Comparison of ENCODE assay signal across 15 cellular contexts in the genomic region with DNA sequence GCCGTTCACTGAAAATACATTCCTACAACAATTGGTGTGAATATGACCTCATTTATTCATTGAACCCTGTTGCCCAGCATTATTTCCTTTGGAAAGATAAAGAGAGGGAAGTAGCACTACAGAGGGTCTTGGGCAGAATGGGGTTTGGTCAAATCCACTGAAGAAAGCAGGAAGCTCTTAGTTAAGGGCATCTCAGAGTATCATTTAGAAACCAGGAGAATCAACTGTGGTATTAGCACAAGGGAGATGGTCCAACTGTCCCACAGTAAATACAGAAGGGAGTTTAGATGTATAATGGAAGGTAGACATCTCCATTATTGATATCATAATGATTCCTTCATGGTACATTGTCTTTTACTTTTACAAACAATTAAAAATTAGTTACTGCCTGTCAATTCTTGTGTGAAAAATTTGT. TPM values are rescaled to one million over a fixed set of nuclear protein-coding genes. Genes with fewer than 3 reads are reported as not detected.
DNase-seq lines count a peak whose midpoint lies in the region; ATAC-seq and TF ChIP-seq lines count a peak whose summit lies in the region.
"Had no signal": no experiment of that assay in that cellular context is flagged by ENCODE, and none has a peak within 500 bp of the region (broad histone marks: within the 10 kb centered on the region; RNA-seq: fewer than 3 reads in every experiment).

No MANE protein-coding gene starts in this region.

- H3K4me3 Mint-ChIP-seq in activated naive CD4-positive, alpha-beta T cell treated with anti-CD3 and anti-CD28 coated beads, Interleukin-2, amount 10 ng/mL, durations not matched to agents 7 days and 5 days, result no peak overlapping the region
- no peak overlapping the region for H3K4me3 Mint-ChIP-seq in stimulated activated naive CD8-positive, alpha-beta T cell treated with anti-CD3 and anti-CD28 coated beads, Interleukin-15, Interleukin-2, amounts not matched to agents 100 ng/mL and 50 ng/mL, for 24 hours
- no peak overlapping the region for H3K4me3 Mint-ChIP-seq in CD8-positive, alpha-beta memory T cell
- H3K4me3 Mint-ChIP-seq: neural crest cell had no signal

- intact Hi-C loops in A673 (cut with micrococcal nuclease; ENCODE audit: unreplicated experiment), result no loop called here

- no peaks in the 10 kb centered on the region for H3K9me3 ChIP-seq in CD8-positive, alpha-beta memory T cell (ENCODE audit: low read length)
- no peaks in the 10 kb centered on the region for H3K9me3 ChIP-seq in A673 (ENCODE audit: low read depth, low read length, poor library complexity, severe bottlenecking)
- H3K9me3 ChIP-seq: ascending aorta, testis had no signal

- BruUV-seq in A673 (replicated peaks; lab: Mats Ljungman, UMichigan), result no TSS peak

- H3K4me3 ChIP-seq in CD8-positive, alpha-beta memory T cell (ENCODE audit: low read length), result no peak overlapping the region
- no peak overlapping the region for H3K4me3 ChIP-seq in A673 (ENCODE audit: low read depth, low read length, poor library complexity, severe bottlenecking)
- H3K4me3 ChIP-seq: ascending aorta, testis had no signal

- H3K27me3 Mint-ChIP-seq in activated naive CD4-positive, alpha-beta T cell treated with anti-CD3 and anti-CD28 coated beads, Interleukin-2, amount 10 ng/mL, durations not matched to agents 7 days and 5 days, result peaks cover 20% of the 10 kb centered on the region
- H3K27me3 Mint-ChIP-seq in stimulated activated naive CD8-positive, alpha-beta T cell treated with anti-CD3 and anti-CD28 coated beads, Interleukin-15, Interleukin-2, amounts not matched to agents 100 ng/mL and 50 ng/mL, for 24 hours, result peaks cover 15% of the 10 kb centered on the region
- H3K27me3 Mint-ChIP-seq in CD8-positive, alpha-beta memory T cell, result peaks cover 0 to 4% of the 10 kb centered on the region in 2 donors

- no peak overlapping the region for H3K27ac ChIP-seq in CD8-positive, alpha-beta memory T cell (ENCODE audit: low read depth, low read length)
- H3K27ac ChIP-seq in A673 (ENCODE audit: low read depth, low read length, poor library complexity, severe bottlenecking), result no peak overlapping the region
- H3K27ac ChIP-seq: ascending aorta, epithelial cell of prostate, testis had no signal

- no peaks in the 10 kb centered on the region for H3K9me3 Mint-ChIP-seq in activated naive CD4-positive, alpha-beta T cell treated with anti-CD3 and anti-CD28 coated beads, Interleukin-2, amount 10 ng/mL, durations not matched to agents 7 days and 5 days
- H3K9me3 Mint-ChIP-seq in stimulated activated naive CD8-positive, alpha-beta T cell treated with anti-CD3 and anti-CD28 coated beads, Interleukin-15, Interleukin-2, amounts not matched to agents 100 ng/mL and 50 ng/mL, for 24 hours, result no peaks in the 10 kb centered on the region
- no peaks in the 10 kb centered on the region for H3K9me3 Mint-ChIP-seq in CD8-positive, alpha-beta memory T cell
- H3K9me3 Mint-ChIP-seq: neural crest cell had no signal

- CTCF ChIA-PET in activated naive CD4-positive, alpha-beta T cell treated with anti-CD3 and anti-CD28 coated beads, Interleukin-2, amount 10 ng/mL, durations not matched to agents 7 days and 5 days (lab: Charles Lee), result interaction anchor here (1.0 to 2.1 kb wide), 3 partner anchors 47 to 227 kb away, joined by 3 to 8 read pairs (median 3); partner anchors contain the start of gene LIX1
- CTCF ChIA-PET in CD8-positive, alpha-beta memory T cell (lab: Charles Lee), result no interaction called here
- CTCF ChIA-PET in A673 (lab: Charles Lee), result no interaction called here

- H3K4me1 ChIP-seq in CD8-positive, alpha-beta memory T cell (ENCODE audit: insufficient read depth, low read length), result no peaks in the 10 kb centered on the region
- H3K4me1 ChIP-seq in A673 (ENCODE audit: insufficient read depth, low read length, poor library complexity, severe bottlenecking), result peaks cover 7% of the 10 kb centered on the region
- H3K4me1 ChIP-seq: ascending aorta, testis had no signal

- peaks cover 3% of the 10 kb centered on the region for H3K36me3 Mint-ChIP-seq in activated naive CD4-positive, alpha-beta T cell treated with anti-CD3 and anti-CD28 coated beads, Interleukin-2, amount 10 ng/mL, durations not matched to agents 7 days and 5 days
- no peaks in the 10 kb centered on the region for H3K36me3 Mint-ChIP-seq in stimulated activated naive CD8-positive, alpha-beta T cell treated with anti-CD3 and anti-CD28 coated beads, Interleukin-15, Interleukin-2, amounts not matched to agents 100 ng/mL and 50 ng/mL, for 24 hours (ENCODE audit: low read depth)
- H3K36me3 Mint-ChIP-seq in CD8-positive, alpha-beta memory T cell, result no peaks in the 10 kb centered on the region

- H3K36me3 ChIP-seq in CD8-positive, alpha-beta memory T cell (ENCODE audit: insufficient read depth, low read length), result no peaks in the 10 kb centered on the region
- H3K36me3 ChIP-seq in A673 (ENCODE audit: insufficient read depth, low read length, poor library complexity, severe bottlenecking), result no peaks in the 10 kb centered on the region
- H3K36me3 ChIP-seq: ascending aorta had no signal

- H3K27ac Mint-ChIP-seq in activated naive CD4-positive, alpha-beta T cell treated with anti-CD3 and anti-CD28 coated beads, Interleukin-2, amount 10 ng/mL, durations not matched to agents 7 days and 5 days, result peak overlapping the region; percentile 77
- peak overlapping the region; percentile 75 for H3K27ac Mint-ChIP-seq in stimulated activated naive CD8-positive, alpha-beta T cell treated with anti-CD3 and anti-CD28 coated beads, Interleukin-15, Interleukin-2, amounts not matched to agents 100 ng/mL and 50 ng/mL, for 24 hours
- H3K27ac Mint-ChIP-seq in CD8-positive, alpha-beta memory T cell, result no peak overlapping the region

- DNase-seq in activated naive CD4-positive, alpha-beta T cell treated with anti-CD3 and anti-CD28 coated beads, Interleukin-2, amount 10 ng/mL, durations not matched to agents 7 days and 5 days, result no peak
- no peak for DNase-seq in activated naive CD4-positive, alpha-beta T cell (lab: John Stamatoyannopoulos, UW)
- DNase-seq in CD8-positive, alpha-beta memory T cell, result no peak
- DNase-seq in A673 (ENCODE audit: low spot score) (no peak), GM03348 (ENCODE audit: low spot score) (no peak)
- DNase-seq: AML-193, NCI-H2029 treated with DMSO at 0.1 percent for 48 hours, RPMI8226, testis had no signal

- H3K4me1 Mint-ChIP-seq in activated naive CD4-positive, alpha-beta T cell treated with anti-CD3 and anti-CD28 coated beads, Interleukin-2, amount 10 ng/mL, durations not matched to agents 7 days and 5 days, result peaks cover 25% of the 10 kb centered on the region
- peaks cover 19% of the 10 kb centered on the region for H3K4me1 Mint-ChIP-seq in stimulated activated naive CD8-positive, alpha-beta T cell treated with anti-CD3 and anti-CD28 coated beads, Interleukin-15, Interleukin-2, amounts not matched to agents 100 ng/mL and 50 ng/mL, for 24 hours (ENCODE audit: low read depth)
- H3K4me1 Mint-ChIP-seq in CD8-positive, alpha-beta memory T cell, result peaks cover 4 to 12% (median 7%) of the 10 kb centered on the region in 3 donors

- H3K27me3 ChIP-seq in CD8-positive, alpha-beta memory T cell (ENCODE audit: insufficient read depth, low read length, poor library complexity, severe bottlenecking), result no peaks in the 10 kb centered on the region
- no peaks in the 10 kb centered on the region for H3K27me3 ChIP-seq in A673 (replicated peaks; ENCODE audit: insufficient read depth, low read depth, low read length, poor library complexity)
- H3K27me3 ChIP-seq: ascending aorta, testis had no signal

- peak; percentile 42 for ATAC-seq in HG02588 (IDR thresholded peaks at IDR 0.05; ENCODE audit: unreplicated experiment)
- ATAC-seq in HG03378 (IDR thresholded peaks at IDR 0.05; ENCODE audit: unreplicated experiment), result peak; percentile 31

- POLR2A ChIA-PET in CD8-positive, alpha-beta memory T cell (lab: Charles Lee), result no interaction called here
- POLR2A ChIA-PET in A673 (lab: Charles Lee; ENCODE audit: low non-redundant PET), result no interaction called here

- no peak for TF ChIP-seq CTCF in A673 (conservative IDR thresholded peaks at IDR 0.05; ENCODE audit: low read depth, low read length)

RNA-seq across cellular contexts. Expression of gene LIX1, which starts 47.1 kb away (rescaled TPM):
- total RNA-seq in CD8-positive, alpha-beta memory T cell, result not detected
- polyA plus RNA-seq in CD8-positive, alpha-beta memory T cell, result not detected
- total RNA-seq in A673 (2021), result not detected in 2 replicates
- total RNA-seq: ascending aorta, testis had no signal

Comparison
In these comparisons a context has a peak if more than half of its experiments do, and no peak if none do; other contexts are left out.
1. H3K27ac Mint-ChIP-seq: peak in activated naive CD4-positive, alpha-beta T cell treated with anti-CD3 and anti-CD28 coated beads, Interleukin-2, amount 10 ng/mL, durations not matched to agents 7 days and 5 days (single experiment) and stimulated activated naive CD8-positive, alpha-beta T cell treated with anti-CD3 and anti-CD28 coated beads, Interleukin-15, Interleukin-2, amounts not matched to agents 100 ng/mL and 50 ng/mL, for 24 hours (single experiment); none in CD8-positive, alpha-beta memory T cell (0 of 8).